ENCODE assay signal across 8 cellular contexts in the genomic region with DNA sequence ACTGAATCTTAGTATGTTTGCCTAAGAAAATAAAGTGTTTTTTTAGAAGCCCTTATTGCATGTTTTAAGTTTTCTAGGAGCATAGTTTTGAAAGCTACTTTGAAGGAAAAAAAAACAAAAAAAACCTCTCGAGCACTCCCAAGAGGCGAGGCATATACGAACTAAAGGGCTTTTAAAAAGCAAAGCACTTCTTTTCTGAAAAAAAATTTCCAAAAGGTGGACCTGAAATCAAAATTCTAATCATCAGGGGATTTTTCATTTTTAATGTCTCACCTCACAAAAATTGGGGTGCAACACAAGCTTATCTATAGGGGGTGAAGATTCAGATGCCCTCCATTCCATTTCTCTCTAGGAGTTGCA. TPM values are rescaled to one million over a fixed set of nuclear protein-coding genes. Genes with fewer than 3 reads are reported as not detected.
DNase-seq lines count a peak whose midpoint lies in the region; ATAC-seq and TF ChIP-seq lines count a peak whose summit lies in the region.

No MANE protein-coding gene starts in this region.

- H3K4me1 ChIP-seq in mammary epithelial cell (ENCODE audit: insufficient read depth, low read length) (peaks cover 3% of the 10 kb centered on the region), mucosa of descending colon (ENCODE audit: low read depth) (peaks cover 18% of the 10 kb centered on the region)

- intact Hi-C loops in mammary epithelial cell (cut with micrococcal nuclease): loop anchor here (2.0 to 5.0 kb wide), 4 partner anchors 301 to 786 kb away; partner anchors contain the start of gene TGFBR3
- intact Hi-C loops in mucosa of descending colon (cut with DNase I, micrococcal nuclease): no loop called here

- in situ Hi-C loops in mammary epithelial cell (cut with MboI; ENCODE audit: low sequenced_read_pairs in 2 of 2): loop anchor here (10.0 to 25.0 kb wide), 4 partner anchors 293 to 786 kb away; partner anchors contain the start of gene CDC7 (in 1 of the 2)

- CTCF ChIA-PET in BJ (lab: Yijun Ruan, JAX): interaction anchor here (1.6 kb wide), 1 partner anchor 12 kb away, joined by 4 read pairs; no protein-coding TSS in a partner anchor
- CTCF ChIA-PET in mammary epithelial cell (lab: Charles Lee; ENCODE audit: low non-redundant PET): no interaction called here

- POLR2A ChIA-PET in BJ (lab: Charles Lee): no interaction called here

- H2AFZ ChIP-seq in mammary epithelial cell (ENCODE audit: low read depth, low read length): peak overlapping the region; percentile 97

- H3K79me2 ChIP-seq in mammary epithelial cell (ENCODE audit: insufficient read depth, low read length): peaks cover 39% of the 10 kb centered on the region

- no peaks in the 10 kb centered on the region for H4K20me1 ChIP-seq in mammary epithelial cell (ENCODE audit: insufficient read depth, low read length)

- peak overlapping the region; percentile 94 for H3K9ac ChIP-seq in mammary epithelial cell (ENCODE audit: insufficient read depth, low read length)

- H3K36me3 ChIP-seq in BJ (ENCODE audit: control insufficient read depth, insufficient read depth, low read length): no peaks in the 10 kb centered on the region
- peaks cover 7% of the 10 kb centered on the region for H3K36me3 ChIP-seq in mammary epithelial cell (ENCODE audit: insufficient read depth, low read length)
- H3K36me3 ChIP-seq in mucosa of descending colon (ENCODE audit: low read depth): no peaks in the 10 kb centered on the region

- H3K4me2 ChIP-seq in mammary epithelial cell (ENCODE audit: insufficient read depth, low read depth, low read length): peak overlapping the region; percentile 79

- DNase-seq in BJ (ENCODE audit: low read depth) (no peak), mammary epithelial cell (no peak), mucosa of descending colon (no peak), medulla oblongata (ENCODE audit: extremely low spot score) (no peak), NCI-H510A treated with DMSO at 0.1 percent for 48 hours (lab: John Stamatoyannopoulos, UW) (no peak), activated gamma-delta T cell treated with Interleukin-2 at 50 U/mL for 16 hours (no peak)

- no TSS peak for BruUV-seq in mammary epithelial cell (replicated peaks; lab: Mats Ljungman, UMichigan)

- no peaks in the 10 kb centered on the region for H3K27me3 ChIP-seq in BJ (ENCODE audit: control insufficient read depth, insufficient read depth, low read length)
- H3K27me3 ChIP-seq in mammary epithelial cell (ENCODE audit: insufficient read depth, low read length): no peaks in the 10 kb centered on the region

- dilution Hi-C loops in mammary epithelial cell (cut with HindIII; ENCODE audit: low sequenced_read_pairs): no loop called here

- peak overlapping the region; percentile 90 for H3K27ac ChIP-seq in mammary epithelial cell (ENCODE audit: insufficient read depth, low read depth, low read length)

- TF ChIP-seq CTCF in BJ (IDR thresholded peaks at IDR 0.05; ENCODE audit: insufficient read depth, low read depth, low read length) (no peak), mammary epithelial cell (conservative IDR thresholded peaks at IDR 0.05 in 1 of 2, IDR thresholded peaks at IDR 0.05 in 1 of 2; ENCODE audit: extremely low read depth in 1 of 2, insufficient read depth in 1 of 2, low read depth in 1 of 2, low read length in 2 of 2) (no peak), mucosa of descending colon (IDR thresholded peaks at IDR 0.05) (no peak)

- 0% methylated on average over 3 of the region's 3 CpGs for WGBS in mammary epithelial cell (ENCODE audit: low coverage, missing lambda C conversion rate)

- ATAC-seq in HG03432 (IDR thresholded peaks at IDR 0.05; ENCODE audit: unreplicated experiment) (peak; percentile 0), mucosa of descending colon (peak; percentile 3), HG03045 (IDR thresholded peaks at IDR 0.05; ENCODE audit: unreplicated experiment) (no peak)

- H3K4me3 ChIP-seq in BJ (ENCODE audit: low read depth, low read length): peak overlapping the region; percentile 92
- H3K4me3 ChIP-seq in mammary epithelial cell (replicated peaks in 1 of 3; ENCODE audit: insufficient read depth in 1 of 3, low read depth in 2 of 3, low read length in 3 of 3): peak overlapping the region; percentile 66 to 99 (median 80)
- peak overlapping the region; percentile 62 for H3K4me3 ChIP-seq in mucosa of descending colon

- H3K9me3 ChIP-seq in mammary epithelial cell (replicated peaks; ENCODE audit: insufficient read depth, low read length) (no peaks in the 10 kb centered on the region), mucosa of descending colon (no peaks in the 10 kb centered on the region)

RNA-seq across cellular contexts. Expression of gene GLMN, which starts 0.6 kb away (rescaled TPM):
- 1.3 and 3.5 TPM in 2 replicates for polyA plus RNA-seq in BJ (2011; rRNA removed)
- polyA minus RNA-seq in BJ (2011; rRNA and poly(A)+ RNA removed): 0.62 and 0.98 TPM in 2 replicates
- 10 to 100 TPM in 1 of 2 donors, 1 to 10 TPM in 1; 9.3 to 11.9 TPM for total RNA-seq in mammary epithelial cell
- polyA plus RNA-seq in mammary epithelial cell: 4.2 TPM
- 0.62 TPM for polyA minus RNA-seq in mammary epithelial cell
- 1 to 10 TPM; 5.9 to 7.1 (median 6.8) TPM for total RNA-seq in mucosa of descending colon

RNA-seq across cellular contexts. Expression of gene RPAP2, which starts 0.7 kb away (rescaled TPM):
- 4.0 and 11.7 TPM in 2 replicates for polyA plus RNA-seq in BJ (2011; rRNA removed)
- 2.3 and 6.0 TPM in 2 replicates for polyA minus RNA-seq in BJ (2011; rRNA and poly(A)+ RNA removed)
- 10 to 100 TPM; 10.7 to 30.2 TPM for total RNA-seq in mammary epithelial cell
- 9.1 TPM for polyA plus RNA-seq in mammary epithelial cell
- 4.3 TPM for polyA minus RNA-seq in mammary epithelial cell
- total RNA-seq in mucosa of descending colon: 10 to 100 TPM; 17.1 to 33.5 (median 22.6) TPM
